17 cellular contexts compared by ENCODE assay signal in the genomic region with DNA sequence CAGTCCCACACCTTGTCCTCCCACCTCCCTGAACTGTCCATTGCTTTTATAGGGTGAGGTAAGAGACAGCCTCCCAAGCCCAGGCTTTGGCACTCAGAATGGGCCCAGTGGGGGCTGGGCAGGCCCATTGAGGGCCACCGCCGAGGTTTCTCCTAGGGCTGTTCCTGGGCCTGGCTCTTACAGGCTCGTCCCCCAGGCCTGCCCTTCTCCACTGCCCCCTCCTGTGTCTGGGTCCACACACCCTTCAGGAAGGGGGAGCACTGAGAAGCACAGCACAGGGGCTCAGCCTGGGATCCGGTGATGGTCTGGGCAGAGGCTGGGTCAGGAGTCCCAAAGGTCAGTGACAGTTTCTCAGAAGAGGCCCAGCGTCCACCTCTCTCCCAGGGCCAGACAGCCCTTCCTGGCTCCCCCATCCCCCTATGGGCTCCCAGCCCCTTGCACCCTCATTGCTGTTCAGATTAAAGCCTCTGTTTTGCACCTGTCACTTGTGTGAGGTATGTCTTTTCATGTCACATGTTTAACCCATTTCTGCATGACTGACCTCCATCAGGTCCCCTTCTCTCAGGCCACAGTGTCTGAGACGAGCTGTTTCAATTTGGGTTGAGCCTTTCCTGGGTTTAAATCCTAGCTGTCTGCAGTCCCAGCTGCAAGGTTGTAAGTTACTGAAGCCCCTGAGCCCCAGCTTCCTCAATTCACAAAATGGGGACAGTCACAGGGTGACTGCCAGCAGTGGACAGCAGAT. TPM values are rescaled to one million over a fixed set of nuclear protein-coding genes. Genes with fewer than 3 reads are reported as not detected.
DNase-seq lines count a peak whose midpoint lies in the region; FAIRE-seq and TF ChIP-seq lines count a peak whose summit lies in the region.
"Had no signal": no experiment of that assay in that cellular context is flagged by ENCODE, and none has a peak within 500 bp of the region (broad histone marks: within the 10 kb centered on the region; RNA-seq: fewer than 3 reads in every experiment).

No MANE protein-coding gene starts in this region.

- H3K4me1 Mint-ChIP-seq in brain (peaks cover 46% of the 10 kb centered on the region), osteocyte (ENCODE audit: unreplicated experiment) (peaks cover 33% of the 10 kb centered on the region)
- H3K4me1 Mint-ChIP-seq in activated CD4-positive, alpha-beta memory T cell treated with anti-CD3 and anti-CD28 coated beads for 36 hours (ENCODE audit: low read depth), result peaks cover 5% of the 10 kb centered on the region

- H3K4me3 Mint-ChIP-seq in brain, result no peak overlapping the region
- H3K4me3 Mint-ChIP-seq in osteocyte (ENCODE audit: unreplicated experiment), result no peak overlapping the region
- no peak overlapping the region for H3K4me3 Mint-ChIP-seq in activated CD4-positive, alpha-beta memory T cell treated with anti-CD3 and anti-CD28 coated beads for 36 hours

- FAIRE-seq in RCC 7860 (lab: Jason Lieb, UNC), result no peak
- FAIRE-seq: G401.6 had no signal

- H3K27ac ChIP-seq in AG04450 (ENCODE audit: low read depth, low read length) (peak overlapping the region; percentile 11), thyroid gland (peak overlapping the region in 1 of 3 donors; percentile 100)

- H3K36me3 ChIP-seq in thyroid gland, result peaks cover 0 to 3% of the 10 kb centered on the region in 2 donors

- H3K9me3 Mint-ChIP-seq in brain (no peaks in the 10 kb centered on the region), osteocyte (ENCODE audit: unreplicated experiment) (no peaks in the 10 kb centered on the region)
- no peaks in the 10 kb centered on the region for H3K9me3 Mint-ChIP-seq in activated CD4-positive, alpha-beta memory T cell treated with anti-CD3 and anti-CD28 coated beads for 36 hours

- peak overlapping the region in 3 of 5 experiments; percentile 58 to 97 (median 72) for H3K27ac Mint-ChIP-seq in brain
- H3K27ac Mint-ChIP-seq in osteocyte (ENCODE audit: unreplicated experiment), result peak overlapping the region; percentile 23
- no peak overlapping the region for H3K27ac Mint-ChIP-seq in activated CD4-positive, alpha-beta memory T cell treated with anti-CD3 and anti-CD28 coated beads for 36 hours

- peaks cover 25 to 35% of the 10 kb centered on the region in 2 donors for H3K4me1 ChIP-seq in thyroid gland

- WGBS in thyroid gland, 2 donors, result 85 to 86% methylated on average over 4 to 6 of the region's 6 CpGs

- DNase-seq in AG04450 (ENCODE audit: low read depth, low spot score) (no peak), GM20000 (ENCODE audit: low spot score) (peak; percentile 48), osteocyte (ENCODE audit: extremely low spot score, unreplicated experiment) (no peak), D341Med (ENCODE audit: low spot score) (no peak), thyroid gland (no peak), RCC 7860 (ENCODE audit: low spot score) (no peak)
- DNase-seq in activated CD4-positive, alpha-beta memory T cell treated with anti-CD3 and anti-CD28 coated beads for 36 hours, result no peak
- DNase-seq: activated CD4-positive, alpha-beta T cell treated with anti-CD3 and anti-CD28 coated beads, Interleukin-2, amount 50 U/mL, for 48 hours; adrenal gland; COR-L47; NCI-H187 treated with DMSO at 0.1 percent for 48 hours; NCI-H524; SK-N-SH; stimulated activated CD4-positive, alpha-beta T cell treated with anti-CD3 and anti-CD28 coated beads, Interleukin-4, amount 100 ng/mL, for 4 hours had no signal

- POLR2A ChIA-PET in AG04450 (lab: Yijun Ruan, JAX), result interaction anchor here (0.7 kb wide), 1 partner anchor 18 kb away, joined by 9 read pairs; no protein-coding TSS in a partner anchor
- POLR2A ChIA-PET in activated CD4-positive, alpha-beta memory T cell treated with anti-CD3 and anti-CD28 coated beads for 36 hours (lab: Charles Lee), result interaction anchor here (1.0 kb wide), 1 partner anchor 37 kb away, joined by 3 read pairs; no protein-coding TSS in a partner anchor

- H3K9me3 ChIP-seq in AG04450 (ENCODE audit: control insufficient read depth, insufficient read depth, low read length) (no peaks in the 10 kb centered on the region; the same call in 1 of the 2 replicates), thyroid gland (no peaks in the 10 kb centered on the region)
- H3K9me3 ChIP-seq: adrenal gland, SK-N-SH had no signal

- H3K27me3 Mint-ChIP-seq in brain (no peaks in the 10 kb centered on the region), osteocyte (ENCODE audit: unreplicated experiment) (no peaks in the 10 kb centered on the region)
- no peaks in the 10 kb centered on the region for H3K27me3 Mint-ChIP-seq in activated CD4-positive, alpha-beta memory T cell treated with anti-CD3 and anti-CD28 coated beads for 36 hours

- H3K36me3 Mint-ChIP-seq in brain (peaks cover 20% of the 10 kb centered on the region), osteocyte (ENCODE audit: unreplicated experiment) (peaks cover 18% of the 10 kb centered on the region)
- H3K36me3 Mint-ChIP-seq in activated CD4-positive, alpha-beta memory T cell treated with anti-CD3 and anti-CD28 coated beads for 36 hours, result no peaks in the 10 kb centered on the region

- no peak for TF ChIP-seq POLR2A in thyroid gland (IDR thresholded peaks at IDR 0.05)

- no peak for TF ChIP-seq CTCF in AG04450 (IDR thresholded peaks at IDR 0.05; ENCODE audit: low read depth, low read length)
- TF ChIP-seq CTCF in GM20000 (IDR thresholded peaks at IDR 0.05; ENCODE audit: extremely low read depth, missing control alignments), result no peak
- TF ChIP-seq CTCF in brain (conservative IDR thresholded peaks at IDR 0.05), result no peak
- no peak for TF ChIP-seq CTCF in osteocyte (IDR thresholded peaks at IDR 0.05)
- TF ChIP-seq CTCF in thyroid gland (IDR thresholded peaks at IDR 0.05), result no peak

- H3K27me3 ChIP-seq in AG04450 (ENCODE audit: control insufficient read depth, insufficient read depth, low read length), result no peaks in the 10 kb centered on the region
- H3K27me3 ChIP-seq in thyroid gland, result no peaks in the 10 kb centered on the region
- H3K27me3 ChIP-seq: adrenal gland had no signal

- H3K4me3 ChIP-seq in AG04450 (ENCODE audit: low read depth, low read length) (no peak overlapping the region), thyroid gland (replicated peaks in 1 of 3) (no peak overlapping the region)
- H3K4me3 ChIP-seq: adrenal gland, lung had no signal

- intact Hi-C loops in activated CD4-positive, alpha-beta memory T cell treated with anti-CD3 and anti-CD28 coated beads for 36 hours (cut with micrococcal nuclease), result no loop called here
- intact Hi-C loops in thyroid gland (cut with DNase I), result no loop called here

- CTCF ChIA-PET in AG04450 (lab: Charles Lee), result interaction anchor here (0.6 kb wide), 1 partner anchor 10 kb away, joined by 3 read pairs; no protein-coding TSS in a partner anchor
- CTCF ChIA-PET in activated CD4-positive, alpha-beta memory T cell treated with anti-CD3 and anti-CD28 coated beads for 36 hours (lab: Charles Lee), result interaction anchor here (1.1 kb wide), 1 partner anchor 8 kb away, joined by 6 read pairs; no protein-coding TSS in a partner anchor

RNA-seq across cellular contexts. Expression of gene IER5L, which starts 29.4 kb away (rescaled TPM):
- polyA plus RNA-seq in AG04450 (2011; rRNA removed) (4.9 TPM in 2 replicates), brain (ENCODE audit: insufficient read depth, low read depth, low replicate concordance) (9.6 TPM)
- 4.7 and 6.5 TPM in 2 replicates for polyA minus RNA-seq in AG04450 (2011; rRNA and poly(A)+ RNA removed)
- total RNA-seq in osteocyte (60.8 and 63.0 TPM in 2 replicates), thyroid gland (10 to 100 TPM in 3 of 4 donors, 1 to 10 TPM in 1; 7.8 to 20.2 (median 12.6) TPM)
- total RNA-seq in activated CD4-positive, alpha-beta memory T cell treated with anti-CD3 and anti-CD28 coated beads for 36 hours, result 1 to 10 TPM; 1.3 to 1.5 TPM

RNA-seq across cellular contexts. Expression of gene PTPA, which starts 37.4 kb away (rescaled TPM):
- polyA plus RNA-seq in AG04450 (2011; rRNA removed) (140 and 159 TPM in 2 replicates), brain (ENCODE audit: insufficient read depth, low read depth, low replicate concordance) (334 TPM)
- 141 and 154 TPM in 2 replicates for polyA minus RNA-seq in AG04450 (2011; rRNA and poly(A)+ RNA removed)
- total RNA-seq in osteocyte (140 and 150 TPM in 2 replicates), thyroid gland (100 to 1,000 TPM in 2 of 4 donors, 10 to 100 TPM in 2; 45.0 to 117 (median 89.5) TPM)
- total RNA-seq in activated CD4-positive, alpha-beta memory T cell treated with anti-CD3 and anti-CD28 coated beads for 36 hours, result 10 to 100 TPM; 74.6 to 76.3 TPM

RNA-seq across cellular contexts. Expression of gene CRAT, which starts 38.0 kb away (rescaled TPM):
- 24.3 and 29.3 TPM in 2 replicates for polyA plus RNA-seq in AG04450 (2011; rRNA removed)
- 24.9 and 35.0 TPM in 2 replicates for polyA minus RNA-seq in AG04450 (2011; rRNA and poly(A)+ RNA removed)
- 75.0 TPM for polyA plus RNA-seq in brain (ENCODE audit: insufficient read depth, low read depth, low replicate concordance)
- total RNA-seq in osteocyte, result 55.1 and 55.5 TPM in 2 replicates
- total RNA-seq in activated CD4-positive, alpha-beta memory T cell treated with anti-CD3 and anti-CD28 coated beads for 36 hours, result 10 to 100 TPM; 16.0 to 16.4 TPM
- total RNA-seq in thyroid gland, result 10 to 100 TPM; 44.0 to 59.0 (median 54.1) TPM
